21 cellular contexts compared by ENCODE assay signal in genomic region chr13:49456156-49456555, GRCh38. TPM values are rescaled to one million over a fixed set of nuclear protein-coding genes. Genes with fewer than 3 reads are reported as not detected.
A peak's percentile ranks its signal among the peaks of the same experiment; 100 is the strongest.
DNase-seq lines count a peak whose midpoint lies in the region; ATAC-seq and TF ChIP-seq lines count a peak whose summit lies in the region.
"Had no signal": no experiment of that assay in that cellular context is flagged by ENCODE, and none has a peak within 500 bp of the region (broad histone marks: within the 10 kb centered on the region; RNA-seq: fewer than 3 reads in every experiment).

No MANE protein-coding gene starts in this region.

- in situ Hi-C loops in IMR-90 (cut with MboI; ENCODE audit: low sequenced_read_pairs): no loop called here

- no peaks in the 10 kb centered on the region for H3F3A ChIP-seq in neural progenitor cell (ENCODE audit: low read depth)

- no peak for TF ChIP-seq CTCF in IMR-90 (conservative IDR thresholded peaks at IDR 0.05; ENCODE audit: low read depth, low read length)
- TF ChIP-seq CTCF in choroid plexus epithelial cell (conservative IDR thresholded peaks at IDR 0.05; ENCODE audit: low read depth, low read length): no peak
- TF ChIP-seq CTCF in fibroblast of lung (conservative IDR thresholded peaks at IDR 0.05 in 1 of 2, IDR thresholded peaks at IDR 0.05 in 1 of 2; ENCODE audit: low read depth in 1 of 2, low read length in 2 of 2): no peak
- TF ChIP-seq CTCF in neural progenitor cell (IDR thresholded peaks at IDR 0.05): no peak

- H3K4me3 ChIP-seq in IMR-90 (ENCODE audit: insufficient read depth, low read depth, low read length) (no peak overlapping the region), choroid plexus epithelial cell (ENCODE audit: low read depth, low read length) (no peak overlapping the region), fibroblast of lung (replicated peaks in 1 of 4; ENCODE audit: control extremely low read depth in 1 of 4, insufficient read depth in 1 of 4, low read depth in 3 of 4, low read length in 4 of 4) (no peak overlapping the region), neural progenitor cell (no peak overlapping the region)
- H3K4me3 ChIP-seq: A549, GM12878, GM23248 had no signal

- no peaks in the 10 kb centered on the region for H3K27me3 Mint-ChIP-seq in neural progenitor cell (ENCODE audit: insufficient read depth, low read depth)
- H3K27me3 Mint-ChIP-seq: CD4-positive, alpha-beta memory T cell had no signal

- ATAC-seq in IMR-90 (ENCODE audit: low read depth): no peak
- no peak for ATAC-seq in HG03095 (IDR thresholded peaks at IDR 0.05; ENCODE audit: unreplicated experiment)
- ATAC-seq: A549, GM12878, HCT116 had no signal

- no peak overlapping the region for H3K56ac ChIP-seq in IMR-90 (ENCODE audit: extremely low read depth, insufficient read depth, low read length)

- intact Hi-C loops in IMR-90 (cut with micrococcal nuclease): no loop called here

- H3K4me2 ChIP-seq in IMR-90 (ENCODE audit: low read depth, low read length) (no peak overlapping the region), fibroblast of lung (ENCODE audit: extremely low read depth, insufficient read depth, low read length) (no peak overlapping the region), neural progenitor cell (no peak overlapping the region)
- H3K4me2 ChIP-seq: A549 had no signal

- no peak overlapping the region for H3K4ac ChIP-seq in IMR-90 (ENCODE audit: low read depth, low read length)

- H3K18ac ChIP-seq in IMR-90 (ENCODE audit: low read depth, low read length): peak overlapping the region; percentile 93

- DNase-seq in HCEC 1CT (peak; percentile 45), IMR-90 (peak; percentile 27), choroid plexus epithelial cell (ENCODE audit: low read depth) (peak; percentile 31), fibroblast of lung (ENCODE audit: low read depth in 2 of 2) (peak in 1 of 2 donors; percentile 72), DMS53 treated with DMSO at 0.1 percent for 48 hours (lab: John Stamatoyannopoulos, UW; ENCODE audit: unreplicated experiment) (no peak), COLO668 (lab: John Stamatoyannopoulos, UW; ENCODE audit: unreplicated experiment) (no peak), neural progenitor cell (ENCODE audit: low spot score) (no peak)
- DNase-seq: 8988T; C1 segment of cervical spinal cord; Caco-2; CD4-positive, alpha-beta memory T cell; DMS153; DMS79; EL; GDM1; GM23248; H7 had no signal

- H4K5ac ChIP-seq in IMR-90 (ENCODE audit: low read depth, low read length): peak overlapping the region; percentile 55; the same call in 1 of the 2 replicates

- H3K14ac ChIP-seq in IMR-90 (replicated peaks; ENCODE audit: low read depth, low read length): no peak overlapping the region; the same call in 1 of the 2 replicates

- H2AK5ac ChIP-seq in IMR-90 (ENCODE audit: low read depth, low read length): no peak overlapping the region

- peak overlapping the region; percentile 57; the same call in 1 of the 2 replicates for H2BK20ac ChIP-seq in IMR-90 (ENCODE audit: low read depth, low read length)

- WGBS in IMR-90 (ENCODE audit: extremely low coverage in 2 of 2, insufficient read length in 1 of 2), 2 experiments: no CpG with 5 or more reads among the region's 1 CpG

- H3K79me2 ChIP-seq in fibroblast of lung (ENCODE audit: control insufficient read depth, insufficient read depth, low read length) (peaks cover 3% of the 10 kb centered on the region), neural progenitor cell (ENCODE audit: low read depth) (no peaks in the 10 kb centered on the region)

- no peaks in the 10 kb centered on the region for H3K9me3 ChIP-seq in IMR-90 (ENCODE audit: control insufficient read depth, insufficient read depth, low read length)
- H3K9me3 ChIP-seq in fibroblast of lung (ENCODE audit: control insufficient read depth, insufficient read depth, low read depth, low read length): no peaks in the 10 kb centered on the region
- H3K9me3 ChIP-seq in neural progenitor cell (ENCODE audit: low read depth): no peaks in the 10 kb centered on the region
- H3K9me3 ChIP-seq: A549, Caco-2 had no signal

- H3K4me1 Mint-ChIP-seq in neural progenitor cell: no peaks in the 10 kb centered on the region

- H3K9me3 Mint-ChIP-seq in neural progenitor cell: no peaks in the 10 kb centered on the region
- H3K9me3 Mint-ChIP-seq: CD4-positive, alpha-beta memory T cell had no signal

- no peaks in the 10 kb centered on the region for H4K20me1 ChIP-seq in IMR-90 (ENCODE audit: insufficient read depth, low read length)
- no peaks in the 10 kb centered on the region for H4K20me1 ChIP-seq in fibroblast of lung (ENCODE audit: control insufficient read depth, extremely low read depth, insufficient read depth, low read length)
- H4K20me1 ChIP-seq in neural progenitor cell (ENCODE audit: low read depth): no peaks in the 10 kb centered on the region

- no TSS peak for BruUV-seq in IMR-90 (replicated peaks; lab: Mats Ljungman, UMichigan)

- H3K23ac ChIP-seq in IMR-90 (ENCODE audit: low read depth, low read length): no peak overlapping the region

- peaks cover 16 to 40% of the 10 kb centered on the region in 2 experiments for H3K79me1 ChIP-seq in IMR-90 (ENCODE audit: low read depth in 1 of 2, low read length in 2 of 2)

- peaks cover 6% of the 10 kb centered on the region for H3K9me1 ChIP-seq in IMR-90 (ENCODE audit: insufficient read depth, low read length)

- H2AK9ac ChIP-seq in IMR-90 (replicated peaks; ENCODE audit: low read depth, low read length, poor library complexity): no peak overlapping the region

- H4K8ac ChIP-seq in IMR-90 (ENCODE audit: low read depth in 2 of 2, low read length in 2 of 2): no peak overlapping the region; a peak in 2 of 4 replicates

- H3K27ac ChIP-seq in IMR-90 (ENCODE audit: insufficient read depth, low read length): peak overlapping the region; percentile 33; the same call in 1 of the 2 replicates
- peak overlapping the region; percentile 26 for H3K27ac ChIP-seq in fibroblast of lung (ENCODE audit: insufficient read depth, low read length)
- H3K27ac ChIP-seq in neural progenitor cell: no peak overlapping the region
- H3K27ac ChIP-seq: A549 had no signal

- peak overlapping the region; percentile 99 for H2BK5ac ChIP-seq in IMR-90 (ENCODE audit: low read depth, low read length, poor library complexity, severe bottlenecking)

- H3K27ac Mint-ChIP-seq in neural progenitor cell: no peak overlapping the region

- H2AFZ ChIP-seq in IMR-90 (replicated peaks; ENCODE audit: low read length, poor library complexity): no peak overlapping the region
- no peak overlapping the region for H2AFZ ChIP-seq in fibroblast of lung (ENCODE audit: low read length)
- no peak overlapping the region for H2AFZ ChIP-seq in neural progenitor cell (replicated peaks)
- H2AFZ ChIP-seq: GM23248 had no signal

- dilution Hi-C loops in IMR-90 (cut with HindIII; ENCODE audit: low sequenced_read_pairs, unreplicated experiment): no loop called here

- peak overlapping the region; percentile 60; the same call in 1 of the 2 replicates for H2BK120ac ChIP-seq in IMR-90 (ENCODE audit: low read depth, low read length)

- no peak overlapping the region for H4K91ac ChIP-seq in IMR-90 (ENCODE audit: insufficient read depth, low read depth, low read length)

- H3K36me3 ChIP-seq in IMR-90 (ENCODE audit: control insufficient read depth, insufficient read depth, low read length): peaks cover 2% of the 10 kb centered on the region; the same call in 1 of the 2 replicates
- no peaks in the 10 kb centered on the region for H3K36me3 ChIP-seq in fibroblast of lung (ENCODE audit: control insufficient read depth, insufficient read depth, low read length)
- peaks cover 3% of the 10 kb centered on the region for H3K36me3 ChIP-seq in neural progenitor cell

- peak overlapping the region; percentile 44; the same call in 1 of the 3 replicates for H2BK15ac ChIP-seq in IMR-90 (ENCODE audit: low read depth, low read length)

- no peaks in the 10 kb centered on the region for H3K27me3 ChIP-seq in IMR-90 (ENCODE audit: control insufficient read depth, insufficient read depth, low read length)
- no peaks in the 10 kb centered on the region for H3K27me3 ChIP-seq in fibroblast of lung (ENCODE audit: control insufficient read depth, insufficient read depth, low read length)
- no peaks in the 10 kb centered on the region for H3K27me3 ChIP-seq in neural progenitor cell

- POLR2A ChIA-PET in IMR-90 (lab: Charles Lee; ENCODE audit: unreplicated experiment): no interaction called here

- H3K4me1 ChIP-seq in IMR-90 (ENCODE audit: control insufficient read depth, insufficient read depth, low read length) (peaks cover 14% of the 10 kb centered on the region), fibroblast of lung (ENCODE audit: control insufficient read depth, extremely low read depth, insufficient read depth, low read length) (peaks cover 26% of the 10 kb centered on the region), neural progenitor cell (no peaks in the 10 kb centered on the region)
- H3K4me1 ChIP-seq: Caco-2 had no signal

- CTCF ChIA-PET in IMR-90 (lab: Yijun Ruan, JAX): no interaction called here

- no peak overlapping the region for H3K4me3 Mint-ChIP-seq in neural progenitor cell

- H3K9ac ChIP-seq in IMR-90 (ENCODE audit: low read depth, low read length) (no peak overlapping the region), fibroblast of lung (ENCODE audit: insufficient read depth, low read length) (no peak overlapping the region), neural progenitor cell (no peak overlapping the region)
- H3K9ac ChIP-seq: GM23248 had no signal

- TF ChIP-seq RAD21 in IMR-90 (IDR thresholded peaks at IDR 0.05; ENCODE audit: low read length): no peak

- TF ChIP-seq POLR2A in IMR-90 (IDR thresholded peaks at IDR 0.05; ENCODE audit: low read depth, low read length): no peak

- peaks cover 2% of the 10 kb centered on the region for H3K36me3 Mint-ChIP-seq in neural progenitor cell

RNA-seq across cellular contexts. Expression of gene SETDB2, which starts 12.1 kb away (rescaled TPM):
- total RNA-seq in IMR-90 (2012; rRNA removed) (5.7 and 8.6 TPM in 2 replicates), fibroblast of lung (13.4 and 13.7 TPM in 2 replicates), neural progenitor cell (ENCODE audit: low replicate concordance) (7.1 and 9.5 TPM in 2 replicates)
- polyA plus RNA-seq in IMR-90 (2012; rRNA removed) (2.9 and 4.3 TPM in 2 replicates), fibroblast of lung (8.3 and 10.4 TPM in 2 replicates)
- polyA plus RNA-seq in IMR-90 (2012; cell fraction: cytosol; rRNA removed): 0.33 and 0.35 TPM in 2 replicates
- 1.1 and 6.2 TPM in 2 replicates for polyA plus RNA-seq in IMR-90 (2012; cell fraction: nucleus; rRNA removed; ENCODE audit: low replicate concordance)
- 5.9 and 6.1 TPM in 2 replicates for polyA plus RNA-seq in fibroblast of lung (2012)
- polyA minus RNA-seq in fibroblast of lung (ENCODE audit: low replicate concordance): 0.55 and 0.82 TPM in 2 replicates

RNA-seq across cellular contexts. Expression of gene CAB39L, which starts 12.3 kb away (rescaled TPM):
- total RNA-seq in IMR-90 (2012; rRNA removed) (16.7 and 21.9 TPM in 2 replicates), fibroblast of lung (9.4 and 11.3 TPM in 2 replicates), neural progenitor cell (ENCODE audit: low replicate concordance) (15.1 and 18.1 TPM in 2 replicates)
- polyA plus RNA-seq in IMR-90 (2012; rRNA removed) (6.6 and 8.5 TPM in 2 replicates), fibroblast of lung (11.8 and 13.0 TPM in 2 replicates)
- polyA plus RNA-seq in IMR-90 (2012; cell fraction: cytosol; rRNA removed): 2.4 and 3.2 TPM in 2 replicates
- 2.4 and 6.0 TPM in 2 replicates for polyA plus RNA-seq in IMR-90 (2012; cell fraction: nucleus; rRNA removed; ENCODE audit: low replicate concordance)
- 9.6 and 9.8 TPM in 2 replicates for polyA plus RNA-seq in fibroblast of lung (2012)
- polyA minus RNA-seq in fibroblast of lung (ENCODE audit: low replicate concordance): 7.5 and 8.7 TPM in 2 replicates

RNA-seq across cellular contexts. Expression of gene PHF11, which starts 39.6 kb away (rescaled TPM):
- 3.9 and 6.7 TPM in 2 replicates for total RNA-seq in IMR-90 (2012; rRNA removed)
- 12.2 and 15.4 TPM in 2 replicates for polyA plus RNA-seq in IMR-90 (2012; rRNA removed)
- 4.0 TPM in 2 replicates for polyA plus RNA-seq in IMR-90 (2012; cell fraction: cytosol; rRNA removed)
- 9.2 and 65.7 TPM in 2 replicates for polyA plus RNA-seq in IMR-90 (2012; cell fraction: nucleus; rRNA removed; ENCODE audit: low replicate concordance)
- total RNA-seq in fibroblast of lung: 18.5 and 26.8 TPM in 2 replicates
- polyA plus RNA-seq in fibroblast of lung: 32.8 and 46.8 TPM in 2 replicates
- polyA plus RNA-seq in fibroblast of lung (2012): 33.5 and 43.9 TPM in 2 replicates
- 1.5 TPM in 1 of 2 replicates, not detected in the other for polyA minus RNA-seq in fibroblast of lung (ENCODE audit: low replicate concordance)
- total RNA-seq in neural progenitor cell (ENCODE audit: low replicate concordance): 4.9 and 6.6 TPM in 2 replicates

Comparison
In these comparisons a context has a peak if more than half of its experiments do, and no peak if none do; other contexts are left out.
1. DNase-seq: peak in HCEC 1CT (single experiment), IMR-90 (single experiment) and choroid plexus epithelial cell (single experiment); none in DMS53 treated with DMSO at 0.1 percent for 48 hours (single experiment), COLO668 (single experiment) and neural progenitor cell (single experiment).